In the genomic region with DNA sequence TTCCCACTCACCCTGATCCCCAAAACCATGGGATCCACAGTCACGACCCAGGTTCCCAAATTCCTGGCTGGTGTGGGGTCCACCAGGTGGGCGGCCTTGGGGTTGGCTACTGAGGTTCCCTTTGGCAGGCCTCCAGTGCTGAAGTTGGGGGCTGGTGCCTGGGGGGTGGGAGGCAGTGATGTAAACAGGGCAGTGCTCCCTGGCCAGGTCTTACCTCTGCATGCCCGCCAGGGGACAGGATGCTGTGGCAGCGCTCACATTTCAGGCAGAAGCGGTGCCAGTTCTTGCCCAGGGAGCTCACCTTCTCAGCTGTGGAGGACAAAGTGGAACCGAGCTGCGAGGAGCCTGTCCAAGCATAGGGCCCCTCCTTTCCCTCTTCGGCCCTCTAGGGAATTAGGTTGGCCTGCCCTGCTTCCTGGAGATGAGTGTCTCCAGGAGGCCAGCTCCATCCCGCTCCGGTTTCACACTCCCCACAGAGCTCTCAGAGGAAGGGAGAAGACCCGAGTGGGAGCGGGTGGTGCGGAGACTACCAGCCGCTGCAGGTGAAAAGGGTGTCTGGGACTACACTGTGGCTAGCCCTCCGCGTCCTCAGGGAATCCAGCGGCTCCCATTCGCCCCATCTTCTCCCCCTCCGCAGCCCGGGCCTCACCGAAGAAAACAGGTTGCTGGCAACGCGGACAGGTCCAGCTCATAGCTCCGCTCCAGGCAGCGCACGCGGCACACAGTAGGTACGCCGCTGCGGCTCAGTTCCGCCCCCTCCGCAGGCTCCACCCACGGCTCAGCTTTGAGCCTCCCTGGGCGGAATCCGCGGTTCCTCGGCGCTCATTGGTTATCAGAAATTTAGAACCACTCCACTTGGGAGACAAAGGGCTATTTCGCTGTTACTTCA, we compare ENCODE assay signal across 1 cellular context.
TF ChIP-seq lines count a peak whose summit lies in the region.

Gene CRIP3 (minus strand): TSS at position 726 of the 889 bp plus-strand sequence. CDS start 34 bp downstream, at position 692.

TF ChIP-seq in HepG2, 621 proteins besides CTCF, POLR2A, EP300 and RAD21 (continued from another document and continues in another):
- peak; percentile 54; the same call in 1 of the 2 replicates for TF ChIP-seq ZNF724P (CRISPR knock-in tag; IDR thresholded peaks at IDR 0.05; ENCODE audit: borderline replicate concordance)
- 0 out of 2 replicates have a peak, but pooled peaks have one; percentile 17 for TF ChIP-seq BHLHE40 (IDR thresholded peaks at IDR 0.05; ENCODE audit: low read length)
- TF ChIP-seq MIER3 (CRISPR knock-in tag; IDR thresholded peaks at IDR 0.05; ENCODE audit: borderline replicate concordance), result no peak; the same call in 1 of the 2 replicates
- TF ChIP-seq KLF6 (CRISPR knock-in tag; IDR thresholded peaks at IDR 0.05), result no peak
- TF ChIP-seq PATZ1 (CRISPR knock-in tag; IDR thresholded peaks at IDR 0.05), result peak; percentile 55
- TF ChIP-seq, protein P1, sequence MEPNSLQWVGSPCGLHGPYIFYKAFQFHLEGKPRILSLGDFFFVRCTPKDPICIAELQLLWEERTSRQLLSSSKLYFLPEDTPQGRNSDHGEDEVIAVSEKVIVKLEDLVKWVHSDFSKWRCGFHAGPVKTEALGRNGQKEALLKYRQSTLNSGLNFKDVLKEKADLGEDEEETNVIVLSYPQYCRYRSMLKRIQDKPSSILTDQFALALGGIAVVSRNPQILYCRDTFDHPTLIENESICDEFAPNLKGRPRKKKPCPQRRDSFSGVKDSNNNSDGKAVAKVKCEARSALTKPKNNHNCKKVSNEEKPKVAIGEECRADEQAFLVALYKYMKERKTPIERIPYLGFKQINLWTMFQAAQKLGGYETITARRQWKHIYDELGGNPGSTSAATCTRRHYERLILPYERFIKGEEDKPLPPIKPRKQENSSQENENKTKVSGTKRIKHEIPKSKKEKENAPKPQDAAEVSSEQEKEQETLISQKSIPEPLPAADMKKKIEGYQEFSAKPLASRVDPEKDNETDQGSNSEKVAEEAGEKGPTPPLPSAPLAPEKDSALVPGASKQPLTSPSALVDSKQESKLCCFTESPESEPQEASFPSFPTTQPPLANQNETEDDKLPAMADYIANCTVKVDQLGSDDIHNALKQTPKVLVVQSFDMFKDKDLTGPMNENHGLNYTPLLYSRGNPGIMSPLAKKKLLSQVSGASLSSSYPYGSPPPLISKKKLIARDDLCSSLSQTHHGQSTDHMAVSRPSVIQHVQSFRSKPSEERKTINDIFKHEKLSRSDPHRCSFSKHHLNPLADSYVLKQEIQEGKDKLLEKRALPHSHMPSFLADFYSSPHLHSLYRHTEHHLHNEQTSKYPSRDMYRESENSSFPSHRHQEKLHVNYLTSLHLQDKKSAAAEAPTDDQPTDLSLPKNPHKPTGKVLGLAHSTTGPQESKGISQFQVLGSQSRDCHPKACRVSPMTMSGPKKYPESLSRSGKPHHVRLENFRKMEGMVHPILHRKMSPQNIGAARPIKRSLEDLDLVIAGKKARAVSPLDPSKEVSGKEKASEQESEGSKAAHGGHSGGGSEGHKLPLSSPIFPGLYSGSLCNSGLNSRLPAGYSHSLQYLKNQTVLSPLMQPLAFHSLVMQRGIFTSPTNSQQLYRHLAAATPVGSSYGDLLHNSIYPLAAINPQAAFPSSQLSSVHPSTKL (CRISPR knock-in tag; IDR thresholded peaks at IDR 0.05), result peak; percentile 29; the same call in 1 of the 2 replicates
- no peak for TF ChIP-seq ZNF577 (CRISPR knock-in tag; IDR thresholded peaks at IDR 0.05; ENCODE audit: borderline replicate concordance, low read depth)
- no peak for TF ChIP-seq CHD4 (IDR thresholded peaks at IDR 0.05; ENCODE audit: borderline replicate concordance, low read length)
- TF ChIP-seq SOX5 (CRISPR knock-in tag; IDR thresholded peaks at IDR 0.05; ENCODE audit: borderline replicate concordance), result no peak
- TF ChIP-seq SRF (IDR thresholded peaks at IDR 0.05; ENCODE audit: low read depth, low read length), result no peak
- TF ChIP-seq PPARG (CRISPR knock-in tag; conservative IDR thresholded peaks at IDR 0.05), result peak; percentile 54; the same call in 1 of the 2 replicates
- TF ChIP-seq RARA (CRISPR knock-in tag; IDR thresholded peaks at IDR 0.05), result no peak; the same call in 1 of the 2 replicates
- no peak for TF ChIP-seq ZFP37 (CRISPR knock-in tag; IDR thresholded peaks at IDR 0.05; ENCODE audit: borderline replicate concordance)
- TF ChIP-seq RXRB (CRISPR knock-in tag; IDR thresholded peaks at IDR 0.05; ENCODE audit: borderline replicate concordance), result no peak
- no peak for TF ChIP-seq ZBTB1 (CRISPR knock-in tag; IDR thresholded peaks at IDR 0.05; ENCODE audit: borderline replicate concordance)
- peak; percentile 39; the same call in 1 of the 2 replicates for TF ChIP-seq TOE1 (CRISPR knock-in tag; IDR thresholded peaks at IDR 0.05)
- no peak for TF ChIP-seq ZNF33A (CRISPR knock-in tag; IDR thresholded peaks at IDR 0.05; ENCODE audit: borderline replicate concordance)
- TF ChIP-seq MEIS1 (CRISPR knock-in tag; IDR thresholded peaks at IDR 0.05; ENCODE audit: borderline replicate concordance), result peak; percentile 81; the same call in 1 of the 2 replicates
- TF ChIP-seq ZBTB20 (CRISPR knock-in tag; IDR thresholded peaks at IDR 0.05; ENCODE audit: borderline replicate concordance, low read depth), result no peak
- peak; percentile 67; the same call in 1 of the 2 replicates for TF ChIP-seq KAT7 (CRISPR knock-in tag; IDR thresholded peaks at IDR 0.05; ENCODE audit: borderline replicate concordance)
- no peak for TF ChIP-seq ZNF546 (CRISPR knock-in tag; conservative IDR thresholded peaks at IDR 0.05)
- TF ChIP-seq TFAP4 (IDR thresholded peaks at IDR 0.05; ENCODE audit: borderline replicate concordance, low read depth), result peak; percentile 15; the same call in 1 of the 2 replicates
- TF ChIP-seq ADNP (CRISPR knock-in tag; IDR thresholded peaks at IDR 0.05), result peak; percentile 23; the same call in 1 of the 2 replicates
- TF ChIP-seq ZMAT3 (CRISPR knock-in tag; conservative IDR thresholded peaks at IDR 0.05), result no peak
- TF ChIP-seq ZNF749 (CRISPR knock-in tag; IDR thresholded peaks at IDR 0.05; ENCODE audit: borderline replicate concordance), result no peak
- TF ChIP-seq, protein P2, sequence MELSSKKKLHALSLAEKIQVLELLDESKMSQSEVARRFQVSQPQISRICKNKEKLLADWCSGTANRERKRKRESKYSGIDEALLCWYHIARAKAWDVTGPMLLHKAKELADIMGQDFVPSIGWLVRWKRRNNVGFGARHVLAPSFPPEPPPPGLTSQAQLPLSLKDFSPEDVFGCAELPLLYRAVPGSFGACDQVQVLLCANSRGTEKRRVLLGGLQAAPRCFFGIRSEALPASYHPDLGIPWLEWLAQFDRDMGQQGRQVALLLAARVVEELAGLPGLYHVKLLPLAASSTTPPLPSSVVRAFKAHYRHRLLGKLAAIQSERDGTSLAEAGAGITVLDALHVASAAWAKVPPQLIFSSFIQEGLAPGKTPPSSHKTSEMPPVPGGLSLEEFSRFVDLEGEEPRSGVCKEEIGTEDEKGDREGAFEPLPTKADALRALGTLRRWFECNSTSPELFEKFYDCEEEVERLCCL (CRISPR knock-in tag; IDR thresholded peaks at IDR 0.05; ENCODE audit: borderline replicate concordance), result no peak
- TF ChIP-seq BATF2 (CRISPR knock-in tag; IDR thresholded peaks at IDR 0.05), result no peak
- no peak for TF ChIP-seq ZNF256 (CRISPR knock-in tag; conservative IDR thresholded peaks at IDR 0.05)
- TF ChIP-seq, protein P3, sequence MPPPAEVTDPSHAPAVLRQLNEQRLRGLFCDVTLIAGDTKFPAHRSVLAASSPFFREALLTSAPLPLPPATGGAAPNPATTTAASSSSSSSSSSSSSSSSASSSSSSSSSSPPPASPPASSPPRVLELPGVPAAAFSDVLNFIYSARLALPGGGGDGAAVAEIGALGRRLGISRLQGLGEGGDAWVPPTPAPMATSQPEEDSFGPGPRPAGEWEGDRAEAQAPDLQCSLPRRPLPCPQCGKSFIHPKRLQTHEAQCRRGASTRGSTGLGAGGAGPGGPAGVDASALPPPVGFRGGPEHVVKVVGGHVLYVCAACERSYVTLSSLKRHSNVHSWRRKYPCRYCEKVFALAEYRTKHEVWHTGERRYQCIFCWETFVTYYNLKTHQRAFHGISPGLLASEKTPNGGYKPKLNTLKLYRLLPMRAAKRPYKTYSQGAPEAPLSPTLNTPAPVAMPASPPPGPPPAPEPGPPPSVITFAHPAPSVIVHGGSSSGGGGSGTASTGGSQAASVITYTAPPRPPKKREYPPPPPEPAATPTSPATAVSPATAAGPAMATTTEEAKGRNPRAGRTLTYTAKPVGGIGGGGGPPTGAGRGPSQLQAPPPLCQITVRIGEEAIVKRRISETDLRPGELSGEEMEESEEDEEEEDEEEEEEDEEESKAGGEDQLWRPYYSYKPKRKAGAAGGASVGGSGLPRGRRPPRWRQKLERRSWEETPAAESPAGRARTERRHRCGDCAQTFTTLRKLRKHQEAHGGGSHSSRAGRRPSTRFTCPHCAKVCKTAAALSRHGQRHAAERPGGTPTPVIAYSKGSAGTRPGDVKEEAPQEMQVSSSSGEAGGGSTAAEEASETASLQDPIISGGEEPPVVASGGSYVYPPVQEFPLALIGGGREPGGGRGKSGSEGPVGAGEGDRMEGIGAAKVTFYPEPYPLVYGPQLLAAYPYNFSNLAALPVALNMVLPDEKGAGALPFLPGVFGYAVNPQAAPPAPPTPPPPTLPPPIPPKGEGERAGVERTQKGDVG (CRISPR knock-in tag; IDR thresholded peaks at IDR 0.05; ENCODE audit: borderline replicate concordance), result peak; percentile 61; the same call in 1 of the 2 replicates
- TF ChIP-seq TGIF2 (CRISPR knock-in tag; IDR thresholded peaks at IDR 0.05), result no peak
- TF ChIP-seq ZNF441 (CRISPR knock-in tag; IDR thresholded peaks at IDR 0.05; ENCODE audit: borderline replicate concordance), result peak; percentile 77; the same call in 1 of the 2 replicates
- TF ChIP-seq ARID4A (CRISPR knock-in tag; IDR thresholded peaks at IDR 0.05; ENCODE audit: borderline replicate concordance), result peak; percentile 53; the same call in 1 of the 2 replicates
